In the genomic region with DNA sequence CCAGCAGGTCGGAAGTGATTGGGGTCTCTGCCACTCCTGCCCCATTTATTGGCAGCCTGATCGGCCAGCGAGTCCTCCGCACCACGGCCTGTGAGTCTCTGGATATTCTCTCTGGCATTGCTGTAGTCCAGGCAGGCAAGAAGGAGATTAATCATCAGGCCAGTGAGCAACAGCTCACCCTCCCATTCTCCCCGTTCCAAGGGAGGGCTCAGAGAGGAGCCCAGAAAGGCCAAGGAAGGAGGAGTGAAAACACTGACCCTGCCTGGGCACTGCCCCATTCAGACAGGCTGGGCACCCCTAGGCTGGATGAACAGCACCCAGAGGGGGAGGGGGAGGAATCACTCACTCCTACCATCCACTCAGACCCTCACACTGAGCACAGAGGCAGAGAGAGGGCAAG, we compare ENCODE assay signal across 29 cellular contexts. TPM values are rescaled to one million over a fixed set of nuclear protein-coding genes. Genes with fewer than 3 reads are reported as not detected.
DNase-seq lines count a peak whose midpoint lies in the region; ATAC-seq and TF ChIP-seq lines count a peak whose summit lies in the region.
"Had no signal": no experiment of that assay in that cellular context is flagged by ENCODE, and none has a peak within 500 bp of the region (broad histone marks: within the 10 kb centered on the region; RNA-seq: fewer than 3 reads in every experiment).

No MANE protein-coding gene starts in this region.

- no peak for TF ChIP-seq CTCF in activated CD8-positive, alpha-beta T cell treated with anti-CD3 and anti-CD28 coated beads for 36 hours (IDR thresholded peaks at IDR 0.05)
- no peak for TF ChIP-seq CTCF in PC-3 (conservative IDR thresholded peaks at IDR 0.05; ENCODE audit: low read depth, low read length)
- no peak for TF ChIP-seq CTCF in fibroblast of mammary gland (conservative IDR thresholded peaks at IDR 0.05; ENCODE audit: control insufficient read depth, insufficient read depth, low read depth, low read length)
- no peak for TF ChIP-seq CTCF in ovary (IDR thresholded peaks at IDR 0.05)

- H4K20me1 ChIP-seq in PC-3 (ENCODE audit: low read length): no peaks in the 10 kb centered on the region

- CTCF ChIA-PET in activated CD8-positive, alpha-beta T cell treated with anti-CD3 and anti-CD28 coated beads, Interleukin-2, amount 10 ng/mL, durations not matched to agents 7 days and 5 days (lab: Charles Lee): interaction anchor here (1.0 to 2.5 kb wide), 4 partner anchors 52 to 281 kb away, joined by 3 to 18 read pairs (median 10); a partner anchor contains a TSS
- CTCF ChIA-PET in activated CD8-positive, alpha-beta T cell treated with anti-CD3 and anti-CD28 coated beads for 36 hours (lab: Charles Lee): interaction anchor here (3.5 kb wide), 1 partner anchor 76 kb away, joined by 26 read pairs; a partner anchor contains a TSS
- CTCF ChIA-PET in PC-3 (lab: Charles Lee): no interaction called here

- H3K4me3 Mint-ChIP-seq in activated CD8-positive, alpha-beta T cell treated with anti-CD3 and anti-CD28 coated beads, Interleukin-2, amount 10 ng/mL, durations not matched to agents 7 days and 5 days: no peak overlapping the region
- H3K4me3 Mint-ChIP-seq in activated CD8-positive, alpha-beta T cell treated with anti-CD3 and anti-CD28 coated beads for 36 hours: no peak overlapping the region

- no peaks in the 10 kb centered on the region for H3K79me2 ChIP-seq in PC-3 (ENCODE audit: low read length)

- TF ChIP-seq EP300 in ovary (IDR thresholded peaks at IDR 0.05): no peak

- H3K9ac ChIP-seq in PC-3 (ENCODE audit: low read length): no peak overlapping the region

- peak; percentile 9 for DNase-seq in activated CD8-positive, alpha-beta T cell treated with anti-CD3 and anti-CD28 coated beads, Interleukin-2, amount 10 ng/mL, durations not matched to agents 7 days and 5 days
- DNase-seq in activated CD8-positive, alpha-beta T cell treated with anti-CD3 and anti-CD28 coated beads for 36 hours: no peak
- DNase-seq in PC-3 (no peak), fibroblast of mammary gland (ENCODE audit: low read depth) (peak; percentile 10), renal cortical epithelial cell (ENCODE audit: low read depth) (peak; percentile 26), ovary (no peak)
- DNase-seq in activated naive CD4-positive, alpha-beta T cell (lab: John Stamatoyannopoulos, UW): no peak
- no peak for DNase-seq in stimulated activated naive CD4-positive, alpha-beta T cell treated with Interleukin-2 at 50 U/mL for 16 hours (lab: John Stamatoyannopoulos, UW)
- DNase-seq: activated CD4-positive, alpha-beta T cell treated with anti-CD3 and anti-CD28 coated beads for 48 hours; activated CD8-positive, alpha-beta memory T cell treated with anti-CD3 and anti-CD28 coated beads, Interleukin-2, amount 50 U/mL, for 48 hours; activated gamma-delta T cell treated with Interleukin-2 at 50 U/mL for 16 hours; amniotic stem cell; Caco-2; DMS79; Kasumi-1; MV-4-11; NCI-H524 treated with DMSO at 0.1 percent for 48 hours; NK-92 treated with Interleukin-12 subunit alpha and Interleukin-12 subunit beta, amount 100 ng/mL, for 24 hours; nucleus accumbens; small intestine; stimulated activated CD4-positive, alpha-beta T cell treated with anti-CD3 and anti-CD28 coated beads, Interleukin-1b, Interleukin-23, amount 100 ng/mL, for 48 hours; substantia nigra had no signal

- intact Hi-C loops in activated CD8-positive, alpha-beta T cell treated with anti-CD3 and anti-CD28 coated beads for 36 hours (cut with micrococcal nuclease): no loop called here
- intact Hi-C loops in PC-3 (cut with micrococcal nuclease) (loop anchor here (10.0 kb wide), 3 partner anchors 79 to 279 kb away; a partner anchor contains a TSS), ovary (cut with DNase I) (no loop called here)

- BruUV-seq in PC-3 (replicated peaks; lab: Mats Ljungman, UMichigan): no TSS peak

- no peak overlapping the region for H3K27ac Mint-ChIP-seq in activated CD8-positive, alpha-beta T cell treated with anti-CD3 and anti-CD28 coated beads, Interleukin-2, amount 10 ng/mL, durations not matched to agents 7 days and 5 days
- H3K27ac Mint-ChIP-seq in activated CD8-positive, alpha-beta T cell treated with anti-CD3 and anti-CD28 coated beads for 36 hours: no peak overlapping the region

- POLR2A ChIA-PET in activated CD8-positive, alpha-beta T cell treated with anti-CD3 and anti-CD28 coated beads, Interleukin-2, amount 10 ng/mL, durations not matched to agents 7 days and 5 days (lab: Charles Lee): interaction anchor here (1.3 to 3.6 kb wide), 2 partner anchors 76 to 150 kb away, joined by 3 to 27 read pairs; a partner anchor contains a TSS
- POLR2A ChIA-PET in activated CD8-positive, alpha-beta T cell treated with anti-CD3 and anti-CD28 coated beads for 36 hours (lab: Charles Lee): interaction anchor here (1.0 to 1.2 kb wide), 2 partner anchors 14 to 150 kb away, joined by 3 read pairs; no protein-coding TSS in a partner anchor
- POLR2A ChIA-PET in PC-3 (lab: Charles Lee; ENCODE audit: unreplicated experiment): no interaction called here

- H3K36me3 Mint-ChIP-seq in activated CD8-positive, alpha-beta T cell treated with anti-CD3 and anti-CD28 coated beads, Interleukin-2, amount 10 ng/mL, durations not matched to agents 7 days and 5 days (ENCODE audit: low read depth): no peaks in the 10 kb centered on the region
- H3K36me3 Mint-ChIP-seq in activated CD8-positive, alpha-beta T cell treated with anti-CD3 and anti-CD28 coated beads for 36 hours (ENCODE audit: low read depth): no peaks in the 10 kb centered on the region

- H3K27me3 ChIP-seq in PC-3 (ENCODE audit: low read length) (0 out of 2 replicates have a peak, but pooled peaks cover 4% of the 10 kb centered on the region), ovary (no peaks in the 10 kb centered on the region)

- H3K36me3 ChIP-seq in PC-3 (ENCODE audit: low read depth, low read length): no peaks in the 10 kb centered on the region
- no peaks in the 10 kb centered on the region for H3K36me3 ChIP-seq in ovary

- no peak overlapping the region for H3K27ac ChIP-seq in PC-3 (ENCODE audit: low read length)
- no peak overlapping the region for H3K27ac ChIP-seq in ovary
- H3K27ac ChIP-seq: VCaP had no signal

- no peaks in the 10 kb centered on the region for H3F3A ChIP-seq in PC-3 (ENCODE audit: low read length, unreplicated experiment)

- H3K4me1 Mint-ChIP-seq in activated CD8-positive, alpha-beta T cell treated with anti-CD3 and anti-CD28 coated beads, Interleukin-2, amount 10 ng/mL, durations not matched to agents 7 days and 5 days (ENCODE audit: low read depth): peaks cover 37% of the 10 kb centered on the region
- peaks cover 8% of the 10 kb centered on the region for H3K4me1 Mint-ChIP-seq in activated CD8-positive, alpha-beta T cell treated with anti-CD3 and anti-CD28 coated beads for 36 hours (ENCODE audit: low read depth)

- H3K27me3 Mint-ChIP-seq in activated CD8-positive, alpha-beta T cell treated with anti-CD3 and anti-CD28 coated beads, Interleukin-2, amount 10 ng/mL, durations not matched to agents 7 days and 5 days (ENCODE audit: low read depth): peaks cover 12% of the 10 kb centered on the region
- H3K27me3 Mint-ChIP-seq in activated CD8-positive, alpha-beta T cell treated with anti-CD3 and anti-CD28 coated beads for 36 hours: peaks cover 4% of the 10 kb centered on the region

- no peaks in the 10 kb centered on the region for H3K9me2 ChIP-seq in PC-3 (replicated peaks; ENCODE audit: low read length)

- H3K4me3 ChIP-seq in PC-3 (ENCODE audit: low read length): no peak overlapping the region
- no peak overlapping the region for H3K4me3 ChIP-seq in fibroblast of mammary gland (ENCODE audit: control insufficient read depth, low read depth, low read length)
- H3K4me3 ChIP-seq in ovary: no peak overlapping the region

- H3K4me1 ChIP-seq in PC-3 (ENCODE audit: insufficient read depth, low read length) (no peaks in the 10 kb centered on the region), ovary (ENCODE audit: insufficient read depth) (no peaks in the 10 kb centered on the region)
- H3K4me1 ChIP-seq: Caco-2 had no signal

- TF ChIP-seq POLR2A in ovary (IDR thresholded peaks at IDR 0.05): no peak

- ATAC-seq in activated CD8-positive, alpha-beta T cell treated with anti-CD3 and anti-CD28 coated beads, Interleukin-2, amount 10 ng/mL, durations not matched to agents 7 days and 5 days: no peak
- ATAC-seq in activated CD8-positive, alpha-beta T cell treated with anti-CD3 and anti-CD28 coated beads for 36 hours: no peak
- ATAC-seq in PC-3: 0 out of 2 replicates have a peak, but pooled peaks have one; percentile 23
- ATAC-seq: HCT116 had no signal

- H2AFZ ChIP-seq in PC-3 (ENCODE audit: low read length): no peak overlapping the region

- H3K9me3 ChIP-seq in PC-3 (ENCODE audit: low read length) (no peaks in the 10 kb centered on the region), ovary (no peaks in the 10 kb centered on the region)
- H3K9me3 ChIP-seq: Caco-2 had no signal

- WGBS in ovary, 3 donors: 40 to 51% (median 49%) methylated on average over 6 of the region's 6 CpGs

- H3K4me2 ChIP-seq in PC-3 (ENCODE audit: low read length): no peak overlapping the region

- no peaks in the 10 kb centered on the region for H3K9me3 Mint-ChIP-seq in activated CD8-positive, alpha-beta T cell treated with anti-CD3 and anti-CD28 coated beads, Interleukin-2, amount 10 ng/mL, durations not matched to agents 7 days and 5 days (ENCODE audit: insufficient read depth)
- H3K9me3 Mint-ChIP-seq in activated CD8-positive, alpha-beta T cell treated with anti-CD3 and anti-CD28 coated beads for 36 hours: no peaks in the 10 kb centered on the region

RNA-seq across cellular contexts. Expression of a gene that starts 3.1 kb away (rescaled TPM):
- total RNA-seq in activated CD8-positive, alpha-beta T cell treated with anti-CD3 and anti-CD28 coated beads, Interleukin-2, amount 10 ng/mL, durations not matched to agents 7 days and 5 days: not detected
- total RNA-seq in activated CD8-positive, alpha-beta T cell treated with anti-CD3 and anti-CD28 coated beads for 36 hours: not detected
- total RNA-seq in PC-3 (2014; rRNA removed) (not detected in 2 replicates), renal cortical epithelial cell (225 and 425 TPM in 2 replicates), ovary (10 to 100 TPM in 1 of 7 donors, 1 to 10 TPM in 2, under 1 TPM in 1, not detected in 3; 0.95 to 14.7 (median 2.3) TPM)
- polyA plus RNA-seq in ovary: under 1 TPM in 1 of 2 donors, not detected in 1; 0.10 TPM
- total RNA-seq: bronchial epithelial cell; Caco-2; fibroblast of lung; T-helper 1 cell treated with Interleukin-12 subunit alpha and Interleukin-12 subunit beta and Interleukin-4 antibody, amounts not matched to agents 30 ng/mL and 1 ng/mL, for 36 hours had no signal
- polyA plus RNA-seq: fibroblast of lung had no signal

RNA-seq across cellular contexts. Expression of a gene that starts 8.8 kb away (rescaled TPM):
- not detected for total RNA-seq in activated CD8-positive, alpha-beta T cell treated with anti-CD3 and anti-CD28 coated beads, Interleukin-2, amount 10 ng/mL, durations not matched to agents 7 days and 5 days
- total RNA-seq in activated CD8-positive, alpha-beta T cell treated with anti-CD3 and anti-CD28 coated beads for 36 hours: not detected
- not detected in 2 replicates for total RNA-seq in PC-3 (2014; rRNA removed)
- 2.4 and 7.5 TPM in 2 replicates for total RNA-seq in renal cortical epithelial cell
- total RNA-seq in ovary: under 1 TPM in 1 of 7 donors, not detected in 6; 0.57 TPM
- polyA plus RNA-seq in ovary: not detected
- total RNA-seq: bronchial epithelial cell; Caco-2; fibroblast of lung; kidney epithelial cell; T-helper 1 cell treated with Interleukin-12 subunit alpha and Interleukin-12 subunit beta and Interleukin-4 antibody, amounts not matched to agents 30 ng/mL and 1 ng/mL, for 36 hours; ureter had no signal
- polyA plus RNA-seq: fibroblast of lung had no signal

RNA-seq across cellular contexts. Expression of a gene that starts 20.7 kb away (rescaled TPM):
- total RNA-seq in activated CD8-positive, alpha-beta T cell treated with anti-CD3 and anti-CD28 coated beads, Interleukin-2, amount 10 ng/mL, durations not matched to agents 7 days and 5 days: not detected
- not detected for total RNA-seq in activated CD8-positive, alpha-beta T cell treated with anti-CD3 and anti-CD28 coated beads for 36 hours
- total RNA-seq in PC-3 (2014; rRNA removed) (not detected in 2 replicates), renal cortical epithelial cell (137 and 322 TPM in 2 replicates), ovary (10 to 100 TPM in 2 of 7 donors, 1 to 10 TPM in 4, not detected in 1; 1.1 to 14.4 (median 4.9) TPM)
- polyA plus RNA-seq in ovary: 1 to 10 TPM; 1.3 to 4.3 TPM
- total RNA-seq: Caco-2; fibroblast of lung; T-helper 1 cell treated with Interleukin-12 subunit alpha and Interleukin-12 subunit beta and Interleukin-4 antibody, amounts not matched to agents 30 ng/mL and 1 ng/mL, for 36 hours had no signal
- polyA plus RNA-seq: fibroblast of lung had no signal

Comparison
In these comparisons a context has a peak if more than half of its experiments do, and no peak if none do; other contexts are left out.
1. DNase-seq: peak in activated CD8-positive, alpha-beta T cell treated with anti-CD3 and anti-CD28 coated beads, Interleukin-2, amount 10 ng/mL, durations not matched to agents 7 days and 5 days (single experiment), fibroblast of mammary gland (single experiment) and renal cortical epithelial cell (single experiment); none in activated CD8-positive, alpha-beta T cell treated with anti-CD3 and anti-CD28 coated beads for 36 hours (single experiment), PC-3 (single experiment), activated naive CD4-positive, alpha-beta T cell (0 of 4), ovary (0 of 5) and stimulated activated naive CD4-positive, alpha-beta T cell treated with Interleukin-2 at 50 U/mL for 16 hours (single experiment).
2. RNA of a gene that starts 3.1 kb away (total RNA-seq): 225 to 425 TPM in renal cortical epithelial cell; 0.95 to 14.7 TPM in ovary, not detected in activated CD8-positive, alpha-beta T cell treated with anti-CD3 and anti-CD28 coated beads, Interleukin-2, amount 10 ng/mL, durations not matched to agents 7 days and 5 days, not detected in activated CD8-positive, alpha-beta T cell treated with anti-CD3 and anti-CD28 coated beads for 36 hours and not detected in PC-3; every median in the first group is over 10 times any median in the second.